31 cellular contexts compared by ENCODE assay signal in genomic region chr3:143024351-143024960, GRCh38. TPM values are rescaled to one million over a fixed set of nuclear protein-coding genes. Genes with fewer than 3 reads are reported as not detected.
DNase-seq lines count a peak whose midpoint lies in the region; ATAC-seq and TF ChIP-seq lines count a peak whose summit lies in the region.
"Had no signal": no experiment of that assay in that cellular context is flagged by ENCODE, and none has a peak within 500 bp of the region (broad histone marks: within the 10 kb centered on the region; RNA-seq: fewer than 3 reads in every experiment).

No MANE protein-coding gene starts in this region.

- H3K36me3 ChIP-seq in mammary epithelial cell (ENCODE audit: insufficient read depth, low read length) (peaks cover 61% of the 10 kb centered on the region), breast epithelium (peaks cover 26% of the 10 kb centered on the region)

- H3K4me2 ChIP-seq in mammary epithelial cell (ENCODE audit: insufficient read depth, low read depth, low read length), result no peak overlapping the region

- ATAC-seq in WTC11, result no peak
- ATAC-seq: GM12878, Panc1 had no signal

- TF ChIP-seq CTCF in mammary epithelial cell (conservative IDR thresholded peaks at IDR 0.05 in 1 of 2, IDR thresholded peaks at IDR 0.05 in 1 of 2; ENCODE audit: extremely low read depth in 1 of 2, insufficient read depth in 1 of 2, low read depth in 1 of 2, low read length in 2 of 2) (no peak), breast epithelium (IDR thresholded peaks at IDR 0.05) (no peak), WTC11 (IDR thresholded peaks at IDR 0.05) (no peak), osteocyte (IDR thresholded peaks at IDR 0.05) (no peak)

- H3K27me3 Mint-ChIP-seq in WTC11 (ENCODE audit: low read depth) (no peaks in the 10 kb centered on the region), osteocyte (ENCODE audit: unreplicated experiment) (no peaks in the 10 kb centered on the region)
- H3K27me3 Mint-ChIP-seq: CD8-positive, alpha-beta memory T cell had no signal

- H2AFZ ChIP-seq in mammary epithelial cell (ENCODE audit: low read depth, low read length), result no peak overlapping the region

- H3K27me3 ChIP-seq in mammary epithelial cell (ENCODE audit: insufficient read depth, low read length) (no peaks in the 10 kb centered on the region), breast epithelium (no peaks in the 10 kb centered on the region)
- H3K27me3 ChIP-seq: BE2C had no signal

- DNase-seq in mammary epithelial cell, result no peak
- DNase-seq in breast epithelium (ENCODE audit: low spot score in 2 of 2), result no peak
- no peak for DNase-seq in WTC11 (ENCODE audit: low spot score)
- DNase-seq in osteocyte (ENCODE audit: extremely low spot score, unreplicated experiment), result no peak
- DNase-seq in cardiac septum (ENCODE audit: low spot score), result no peak
- DNase-seq in SHP77 (lab: John Stamatoyannopoulos, UW), result no peak
- DNase-seq in activated T-cell treated with anti-CD3 and anti-CD28 coated beads for 4 hours, result no peak
- DNase-seq in HuH-7 (ENCODE audit: low spot score), result no peak
- DNase-seq: ACHN; BE2C; CD8-positive, alpha-beta memory T cell; DMS 273 treated with DMSO at 0.1 percent for 48 hours; DMS79; EL; GDM1; Karpas-422; NCI-H1092 treated with DMSO at 0.1 percent for 48 hours; NCI-H1436; NCI-H187; NCI-H2081 treated with DMSO at 0.1 percent for 48 hours; NCI-H2171; NCI-H226; NCI-H510A; NCI-H69; SHP77 treated with DMSO at 0.1 percent for 48 hours had no signal

- H3K36me3 Mint-ChIP-seq in WTC11, result peaks cover 82% of the 10 kb centered on the region
- peaks cover 56% of the 10 kb centered on the region for H3K36me3 Mint-ChIP-seq in osteocyte (ENCODE audit: unreplicated experiment)

- H3K9me3 ChIP-seq in mammary epithelial cell (replicated peaks; ENCODE audit: insufficient read depth, low read length), result no peaks in the 10 kb centered on the region
- H3K9me3 ChIP-seq in breast epithelium, result no peaks in the 10 kb centered on the region
- H3K9me3 ChIP-seq: BE2C had no signal

- H3K9me3 Mint-ChIP-seq in WTC11, result no peaks in the 10 kb centered on the region
- no peaks in the 10 kb centered on the region for H3K9me3 Mint-ChIP-seq in osteocyte (ENCODE audit: unreplicated experiment)
- H3K9me3 Mint-ChIP-seq: CD14-positive monocyte; CD8-positive, alpha-beta memory T cell had no signal

- H3K4me1 ChIP-seq in mammary epithelial cell (ENCODE audit: insufficient read depth, low read length), result no peaks in the 10 kb centered on the region
- no peaks in the 10 kb centered on the region for H3K4me1 ChIP-seq in breast epithelium
- H3K4me1 ChIP-seq: BE2C had no signal

- no peak overlapping the region for H3K27ac ChIP-seq in mammary epithelial cell (ENCODE audit: insufficient read depth, low read depth, low read length)
- H3K27ac ChIP-seq in breast epithelium, result no peak overlapping the region
- H3K27ac ChIP-seq: 22Rv1, RWPE1, SK-N-MC had no signal

- H3K4me1 Mint-ChIP-seq in WTC11 (no peaks in the 10 kb centered on the region; the same call in 1 of the 2 replicates), osteocyte (ENCODE audit: unreplicated experiment) (no peaks in the 10 kb centered on the region)
- H3K4me1 Mint-ChIP-seq: CD14-positive monocyte had no signal

- in situ Hi-C loops in mammary epithelial cell (cut with MboI; ENCODE audit: low sequenced_read_pairs in 2 of 2), result no loop called here

- TSS peak; percentile 1 for BruUV-seq in mammary epithelial cell (replicated peaks; lab: Mats Ljungman, UMichigan)

- intact Hi-C loops in mammary epithelial cell (cut with micrococcal nuclease) (no loop called here), breast epithelium (cut with DNase I; ENCODE audit: low total_unique reads) (no loop called here), cardiac septum (cut with DNase I) (no loop called here)

- no peak for TF ChIP-seq POLR2A in breast epithelium (IDR thresholded peaks at IDR 0.05)

- H3K27ac Mint-ChIP-seq in WTC11 (peak overlapping the region; percentile 17; the same call in 1 of the 2 replicates), osteocyte (ENCODE audit: unreplicated experiment) (peak overlapping the region; percentile 66)
- H3K27ac Mint-ChIP-seq: CD14-positive monocyte; CD8-positive, alpha-beta memory T cell had no signal

- POLR2A ChIA-PET in WTC11 (lab: Charles Lee), result no interaction called here

- no peak overlapping the region for H3K4me3 Mint-ChIP-seq in WTC11
- no peak overlapping the region for H3K4me3 Mint-ChIP-seq in osteocyte (ENCODE audit: unreplicated experiment)
- H3K4me3 Mint-ChIP-seq: CD14-positive monocyte; CD8-positive, alpha-beta memory T cell had no signal

- H3K4me3 ChIP-seq in mammary epithelial cell (replicated peaks in 1 of 3; ENCODE audit: insufficient read depth in 1 of 3, low read depth in 2 of 3, low read length in 3 of 3) (no peak overlapping the region), breast epithelium (no peak overlapping the region)
- H3K4me3 ChIP-seq: GM12878, SK-N-MC had no signal

- dilution Hi-C loops in mammary epithelial cell (cut with HindIII; ENCODE audit: low sequenced_read_pairs), result no loop called here

- WGBS in mammary epithelial cell (ENCODE audit: low coverage, missing lambda C conversion rate), result 92% methylated on average over 4 of the region's 4 CpGs

- no peak overlapping the region for H3K9ac ChIP-seq in mammary epithelial cell (ENCODE audit: insufficient read depth, low read length)

- peaks cover 11% of the 10 kb centered on the region for H3K79me2 ChIP-seq in mammary epithelial cell (ENCODE audit: insufficient read depth, low read length)

- no peaks in the 10 kb centered on the region for H4K20me1 ChIP-seq in mammary epithelial cell (ENCODE audit: insufficient read depth, low read length)

- CTCF ChIA-PET in mammary epithelial cell (lab: Charles Lee; ENCODE audit: low non-redundant PET) (no interaction called here), WTC11 (lab: Charles Lee) (no interaction called here)

TF ChIP-seq in WTC11, 78 proteins besides CTCF, POLR2A, EP300 and RAD21:
- no peak for TF ChIP-seq TEAD4 (CRISPR knock-in tag; IDR thresholded peaks at IDR 0.05)

RNA-seq across cellular contexts. Expression of gene U2SURP, which starts 23.1 kb away (rescaled TPM):
- total RNA-seq in mammary epithelial cell (100 to 1,000 TPM in 1 of 2 donors, 10 to 100 TPM in 1; 76.7 to 122 TPM), breast epithelium (100 to 1,000 TPM in 1 of 3 donors, 10 to 100 TPM in 2; 79.8 to 122 (median 96.4) TPM), WTC11 (2021) (111 to 133 TPM (median 117 TPM) in 3 replicates), osteocyte (82.5 and 88.8 TPM in 2 replicates), cardiac septum (40.6 TPM)
- 36.1 TPM for polyA plus RNA-seq in mammary epithelial cell
- polyA minus RNA-seq in mammary epithelial cell, result 17.1 TPM
